In the genomic region with DNA sequence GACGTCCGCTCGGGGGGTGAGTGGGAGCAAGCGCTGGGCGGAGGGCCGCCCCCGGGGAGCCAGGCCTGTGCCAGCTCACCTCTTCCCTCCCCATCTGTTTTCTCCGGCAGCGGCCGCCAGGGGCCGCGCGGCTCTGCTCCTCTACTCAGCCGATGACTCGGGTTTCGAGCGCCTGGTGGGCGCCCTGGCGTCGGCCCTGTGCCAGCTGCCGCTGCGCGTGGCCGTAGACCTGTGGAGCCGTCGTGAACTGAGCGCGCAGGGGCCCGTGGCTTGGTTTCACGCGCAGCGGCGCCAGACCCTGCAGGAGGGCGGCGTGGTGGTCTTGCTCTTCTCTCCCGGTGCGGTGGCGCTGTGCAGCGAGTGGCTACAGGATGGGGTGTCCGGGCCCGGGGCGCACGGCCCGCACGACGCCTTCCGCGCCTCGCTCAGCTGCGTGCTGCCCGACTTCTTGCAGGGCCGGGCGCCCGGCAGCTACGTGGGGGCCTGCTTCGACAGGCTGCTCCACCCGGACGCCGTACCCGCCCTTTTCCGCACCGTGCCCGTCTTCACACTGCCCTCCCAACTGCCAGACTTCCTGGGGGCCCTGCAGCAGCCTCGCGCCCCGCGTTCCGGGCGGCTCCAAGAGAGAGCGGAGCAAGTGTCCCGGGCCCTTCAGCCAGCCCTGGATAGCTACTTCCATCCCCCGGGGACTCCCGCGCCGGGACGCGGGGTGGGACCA, we compare ENCODE assay signal across 7 cellular contexts. TPM values are rescaled to one million over a fixed set of nuclear protein-coding genes. Genes with fewer than 3 reads are reported as not detected.
DNase-seq lines count a peak whose midpoint lies in the region; ATAC-seq and TF ChIP-seq lines count a peak whose summit lies in the region.

No MANE protein-coding gene starts in this region.

- in situ Hi-C loops in astrocyte of the spinal cord (cut with HindIII; ENCODE audit: low sequenced_read_pairs): no loop called here

- peak; percentile 61 for DNase-seq in NCI-H1105 treated with DMSO at 0.1 percent for 48 hours (lab: John Stamatoyannopoulos, UW)
- DNase-seq in T1000 (lab: John Stamatoyannopoulos, UW): peak; percentile 75
- DNase-seq in astrocyte of the spinal cord (ENCODE audit: low read depth, low spot score): peak; percentile 80

- H3K9me3 ChIP-seq in iPS-18c (ENCODE audit: control insufficient read depth, insufficient read depth, low read length) (no peaks in the 10 kb centered on the region), skeletal muscle tissue (ENCODE audit: control insufficient read depth in 3 of 3, low read length in 3 of 3) (no peaks in the 10 kb centered on the region)

- H3K9ac ChIP-seq in skeletal muscle tissue (ENCODE audit: low read depth in 1 of 3, low read length in 3 of 3): peak overlapping the region; percentile 68 to 97 (median 95)

- TF ChIP-seq CTCF in astrocyte of the spinal cord (IDR thresholded peaks at IDR 0.05; ENCODE audit: low read depth, low read length): peak; percentile 82

- no peaks in the 10 kb centered on the region for H3K27me3 ChIP-seq in skeletal muscle tissue (ENCODE audit: control insufficient read depth in 3 of 3, insufficient read depth in 3 of 3, low read length in 3 of 3)

- peaks cover 15 to 38% (median 24%) of the 10 kb centered on the region in 3 donors for H3K36me3 ChIP-seq in skeletal muscle tissue (ENCODE audit: control insufficient read depth in 3 of 3, insufficient read depth in 3 of 3, low read length in 3 of 3)

- H3K27ac ChIP-seq in skeletal muscle tissue (ENCODE audit: low read depth, low read length): peak overlapping the region; percentile 96

- ATAC-seq in GM18498 (IDR thresholded peaks at IDR 0.05; ENCODE audit: unreplicated experiment): peak; percentile 74
- peak; percentile 66 for ATAC-seq in HG02642 (IDR thresholded peaks at IDR 0.05; ENCODE audit: poor library complexity, unreplicated experiment)

- H3K4me3 ChIP-seq in astrocyte of the spinal cord (ENCODE audit: low read depth, low read length): peak overlapping the region; percentile 63
- H3K4me3 ChIP-seq in iPS-18c (ENCODE audit: insufficient read depth, low read depth, low read length): peak overlapping the region; percentile 74
- H3K4me3 ChIP-seq in skeletal muscle tissue (ENCODE audit: low read length in 3 of 3): peak overlapping the region; percentile 84 to 91 (median 88)

- peaks cover 18 to 32% (median 25%) of the 10 kb centered on the region in 3 donors for H3K4me1 ChIP-seq in skeletal muscle tissue (ENCODE audit: control insufficient read depth in 3 of 3, insufficient read depth in 3 of 3, low read length in 3 of 3)

RNA-seq across cellular contexts. Expression of gene CRELD1, which starts 0.6 kb away (rescaled TPM):
- total RNA-seq in skeletal muscle tissue: 12.0 TPM

RNA-seq across cellular contexts. Expression of gene IL17RC, which starts 16.1 kb away (rescaled TPM):
- total RNA-seq in skeletal muscle tissue: 12.5 TPM

RNA-seq across cellular contexts. Expression of gene PRRT3, which starts 19.2 kb away (rescaled TPM):
- total RNA-seq in skeletal muscle tissue: 0.52 TPM

RNA-seq across cellular contexts. Expression of gene IL17RE, which starts 30.4 kb away (rescaled TPM):
- not detected for total RNA-seq in skeletal muscle tissue

RNA-seq across cellular contexts. Expression of gene JAGN1, which starts 42.6 kb away (rescaled TPM):
- 35.0 TPM for total RNA-seq in skeletal muscle tissue

Comparison
In these comparisons a context has a peak if more than half of its experiments do, and no peak if none do; other contexts are left out.
1. Peak in every context shown above with its lines: DNase-seq, ATAC-seq, H3K4me3 ChIP-seq and H3K27ac ChIP-seq.